ENCODE assay signal across 14 cellular contexts in the genomic region with DNA sequence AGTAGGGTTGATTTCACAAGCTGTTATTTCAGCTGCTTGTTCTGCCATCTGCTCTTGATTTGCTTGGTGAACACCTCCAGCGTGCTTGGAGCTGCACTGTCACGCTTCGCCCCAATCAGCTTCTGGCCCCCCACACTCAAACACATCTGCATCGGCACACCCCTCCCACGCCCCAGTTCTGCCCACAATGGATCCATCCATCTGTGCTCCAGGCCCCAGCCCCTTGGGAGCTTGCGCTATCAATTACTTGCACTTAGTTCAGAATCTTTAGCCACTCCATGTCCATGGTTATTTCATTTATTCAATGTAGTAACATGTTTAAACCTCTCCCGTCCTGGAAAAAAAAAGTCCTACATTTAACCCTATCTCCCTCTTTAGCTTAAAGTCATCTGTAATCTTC. TPM values are rescaled to one million over a fixed set of nuclear protein-coding genes. Genes with fewer than 3 reads are reported as not detected.
"Had no signal": no experiment of that assay in that cellular context is flagged by ENCODE, and none has a peak within 500 bp of the region (broad histone marks: within the 10 kb centered on the region; RNA-seq: fewer than 3 reads in every experiment).

No MANE protein-coding gene starts in this region.

RNA-seq across cellular contexts. Expression of a gene that starts 28.0 kb away (rescaled TPM):
- total RNA-seq: activated B cell treated with CpG ODN at 0.5 μM for 24 hours; activated CD4-positive, alpha-beta memory T cell treated with anti-CD3 and anti-CD28 coated beads for 36 hours; activated CD8-positive, alpha-beta memory T cell treated with anti-CD3 and anti-CD28 coated beads for 36 hours; activated CD8-positive, alpha-beta memory T cell treated with anti-CD3 and anti-CD28 coated beads, Interleukin-2, amount 10 ng/mL, durations not matched to agents 7 days and 5 days; activated CD8-positive, alpha-beta T cell treated with anti-CD3 and anti-CD28 coated beads, Interleukin-2, amount 10 ng/mL, durations not matched to agents 7 days and 5 days; activated naive CD4-positive, alpha-beta T cell treated with anti-CD3 and anti-CD28 coated beads for 36 hours; activated naive CD8-positive, alpha-beta T cell treated with anti-CD3 and anti-CD28 coated beads for 36 hours; activated T-helper 2 cell treated with anti-CD3 and anti-CD28 coated beads, Interferon-gamma antibody, Interleukin-2, Interleukin-4, amounts not matched to agents 10 μg/mL and 5 μg/mL and 100 μg/mL, durations not matched to agents 14 hours and 24 hours and 36 hours; aorta; body of pancreas; colonic mucosa; foreskin keratinocyte; gastrocnemius medialis; T-helper 2 cell treated with Interferon-gamma antibody and Interleukin-4, amounts not matched to agents 100 ng/mL and 5 ng/mL, for 36 hours had no signal
